13 cellular contexts compared by ENCODE assay signal in the genomic region with DNA sequence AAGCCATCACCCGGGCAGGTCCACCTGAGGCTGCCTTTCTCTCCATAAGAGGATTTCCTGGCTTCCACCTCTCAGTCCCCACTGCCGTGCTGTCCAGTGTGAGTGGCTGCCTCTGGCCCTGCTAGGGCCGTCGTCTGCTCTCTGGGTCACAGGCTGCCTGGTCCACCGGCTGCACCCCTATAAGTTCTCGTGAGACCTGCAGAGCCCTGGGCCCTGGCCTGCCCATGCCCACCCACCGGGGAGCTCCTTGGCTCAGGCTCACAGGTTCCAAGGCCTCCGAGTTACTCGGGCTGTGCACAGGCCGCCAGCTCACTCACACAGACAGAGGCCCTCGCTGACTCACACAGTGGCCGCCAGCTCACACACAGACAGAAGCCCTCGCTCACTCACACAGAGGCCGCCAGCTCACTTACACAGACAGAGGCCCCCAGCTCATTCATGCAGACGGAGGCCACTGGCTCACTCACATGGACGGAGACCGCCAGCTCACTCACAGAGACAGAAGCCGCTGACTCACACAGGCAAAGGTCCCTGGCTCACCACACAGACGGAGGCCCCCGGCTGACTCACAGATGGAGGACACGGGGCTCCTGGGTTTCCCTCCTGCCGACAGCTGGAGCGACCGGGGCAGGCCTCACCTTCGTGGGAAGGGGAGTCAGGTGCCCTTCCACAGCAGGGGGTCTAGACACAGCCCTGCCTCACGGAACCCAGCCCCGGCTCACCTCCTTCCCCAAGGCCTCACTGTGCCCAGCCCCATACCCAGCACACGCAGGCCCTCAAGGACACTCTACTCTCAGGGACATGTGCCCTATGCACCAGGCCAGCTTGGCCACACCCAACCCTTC.
A peak's percentile ranks its signal among the peaks of the same experiment; 100 is the strongest.
DNase-seq lines count a peak whose midpoint lies in the region; ATAC-seq and TF ChIP-seq lines count a peak whose summit lies in the region.
"Had no signal": no experiment of that assay in that cellular context is flagged by ENCODE, and none has a peak within 500 bp of the region (broad histone marks: within the 10 kb centered on the region; RNA-seq: fewer than 3 reads in every experiment).

No MANE protein-coding gene starts in this region.

- no peaks in the 10 kb centered on the region for H3K27me3 ChIP-seq in MG63
- H3K27me3 ChIP-seq in neuronal stem cell (ENCODE audit: control insufficient read depth in 3 of 3, insufficient read depth in 3 of 3, low read depth in 1 of 3, low read length in 3 of 3): no peaks in the 10 kb centered on the region
- peaks cover 12% of the 10 kb centered on the region for H3K27me3 ChIP-seq in left ventricle myocardium inferior (ENCODE audit: low read depth)

- peak overlapping the region in 3 of 5 experiments; percentile 45 to 69 (median 67) for H3K27ac Mint-ChIP-seq in brain
- H3K27ac Mint-ChIP-seq: immature natural killer cell, T-helper 17 cell had no signal

- peak overlapping the region; percentile 91 for H3K27ac ChIP-seq in C4-2B
- no peak overlapping the region for H3K27ac ChIP-seq in neuronal stem cell (replicated peaks; ENCODE audit: low read length)
- H3K27ac ChIP-seq in left ventricle myocardium inferior (replicated peaks): no peak overlapping the region

- WGBS in neuronal stem cell (ENCODE audit: extremely low coverage in 2 of 2, insufficient read length in 2 of 2, insufficient replicate concordance in 1 of 2), 2 donors: no CpG with 5 or more reads among the region's 28 CpGs

- no peak overlapping the region for H3K4me2 ChIP-seq in neuronal stem cell (ENCODE audit: insufficient read depth, low read length, poor library complexity, severe bottlenecking)

- no peak overlapping the region for H3K4me3 ChIP-seq in MG63
- H3K4me3 ChIP-seq in neuronal stem cell (ENCODE audit: low read length in 2 of 2): peak overlapping the region in 1 of 2 donors; percentile 14
- H3K4me3 ChIP-seq in left ventricle myocardium inferior: no peak overlapping the region

- peak overlapping the region; percentile 88 for H2AK5ac ChIP-seq in neuronal stem cell (ENCODE audit: low read depth, low read length)

- H3K79me1 ChIP-seq in neuronal stem cell (ENCODE audit: low read depth, low read length): no peaks in the 10 kb centered on the region

- H3K27me3 Mint-ChIP-seq in brain: peaks cover 9% of the 10 kb centered on the region
- H3K27me3 Mint-ChIP-seq: T-helper 17 cell had no signal

- no peak overlapping the region for H4K91ac ChIP-seq in neuronal stem cell (ENCODE audit: low read depth, low read length, poor library complexity)

- peaks cover 44% of the 10 kb centered on the region for H3K4me1 Mint-ChIP-seq in brain
- H3K4me1 Mint-ChIP-seq: immature natural killer cell, T-helper 17 cell had no signal

- intact Hi-C loops in left ventricle myocardium inferior (cut with micrococcal nuclease): no loop called here

- no peak overlapping the region for H3K4me3 Mint-ChIP-seq in brain
- H3K4me3 Mint-ChIP-seq: immature natural killer cell, T-helper 17 cell had no signal

- H2BK12ac ChIP-seq in neuronal stem cell (ENCODE audit: low read length): no peak overlapping the region

- H2AFZ ChIP-seq in neuronal stem cell (ENCODE audit: low read length): peak overlapping the region; percentile 69

- H3K9ac ChIP-seq in neuronal stem cell (ENCODE audit: low read depth, low read length, poor library complexity): no peak overlapping the region

- ATAC-seq in HG03039 (IDR thresholded peaks at IDR 0.05; ENCODE audit: unreplicated experiment): no peak
- ATAC-seq: esophagus mucosa, T-helper 17 cell had no signal

- H3K4me1 ChIP-seq in neuronal stem cell (ENCODE audit: control insufficient read depth in 2 of 2, insufficient read depth in 1 of 2, low read depth in 1 of 2, low read length in 2 of 2): no peaks in the 10 kb centered on the region
- H3K4me1 ChIP-seq in left ventricle myocardium inferior: peaks cover 4% of the 10 kb centered on the region

- peak overlapping the region; percentile 66 for H4K8ac ChIP-seq in neuronal stem cell (ENCODE audit: low read depth, low read length)

- no peak overlapping the region for H2BK15ac ChIP-seq in neuronal stem cell (ENCODE audit: low read length)

- no peak overlapping the region for H3K14ac ChIP-seq in neuronal stem cell (ENCODE audit: low read length)

- H3K36me3 ChIP-seq in MG63 (no peaks in the 10 kb centered on the region), neuronal stem cell (replicated peaks in 1 of 2; ENCODE audit: control insufficient read depth in 2 of 2, insufficient read depth in 2 of 2, low read length in 2 of 2) (no peaks in the 10 kb centered on the region), left ventricle myocardium inferior (no peaks in the 10 kb centered on the region)

- peak overlapping the region; percentile 91 for H3K18ac ChIP-seq in neuronal stem cell (ENCODE audit: low read length)

- H3K36me3 Mint-ChIP-seq in brain: no peaks in the 10 kb centered on the region
- H3K36me3 Mint-ChIP-seq: immature natural killer cell had no signal

- H3K4ac ChIP-seq in neuronal stem cell (ENCODE audit: low read length): no peak overlapping the region

- peak; percentile 98 for DNase-seq in MG63
- no peak for DNase-seq in neuronal stem cell (ENCODE audit: low spot score)
- no peak for DNase-seq in NK-92 (lab: John Stamatoyannopoulos, UW; ENCODE audit: unreplicated experiment)
- no peak for DNase-seq in NCI-H69 (lab: John Stamatoyannopoulos, UW)
- DNase-seq in left ventricle myocardium inferior: no peak
- DNase-seq: immature natural killer cell, NCI-H1048, NCI-H774, T-helper 17 cell had no signal

- H2BK120ac ChIP-seq in neuronal stem cell (ENCODE audit: low read depth, low read length): no peak overlapping the region

- H3K23ac ChIP-seq in neuronal stem cell (ENCODE audit: low read depth, low read length, poor library complexity): peak overlapping the region; percentile 17

- peak overlapping the region; percentile 62 for H2BK5ac ChIP-seq in neuronal stem cell (ENCODE audit: low read length)

- TF ChIP-seq CTCF in C4-2B (conservative IDR thresholded peaks at IDR 0.05) (no peak), brain (conservative IDR thresholded peaks at IDR 0.05) (no peak), left ventricle myocardium inferior (IDR thresholded peaks at IDR 0.05; ENCODE audit: borderline replicate concordance) (no peak)

- no peaks in the 10 kb centered on the region; the same call in 1 of the 2 replicates for H3K9me3 ChIP-seq in MG63
- H3K9me3 ChIP-seq in neuronal stem cell (replicated peaks in 1 of 2; ENCODE audit: control insufficient read depth in 2 of 2, insufficient read depth in 1 of 2, low read depth in 1 of 2, low read length in 2 of 2): no peaks in the 10 kb centered on the region
- no peaks in the 10 kb centered on the region for H3K9me3 ChIP-seq in left ventricle myocardium inferior (replicated peaks)

- H3K9me3 Mint-ChIP-seq in brain: peaks cover 3 to 8% (median 5%) of the 10 kb centered on the region in 5 experiments
- H3K9me3 Mint-ChIP-seq: immature natural killer cell had no signal
